In genomic region chr18:63683152-63683551, GRCh38 we compare ENCODE assay signal across 9 cellular contexts. TPM values are rescaled to one million over a fixed set of nuclear protein-coding genes. Genes with fewer than 3 reads are reported as not detected.
DNase-seq lines count a peak whose midpoint lies in the region; ATAC-seq, FAIRE-seq and TF ChIP-seq lines count a peak whose summit lies in the region.
"Had no signal": no experiment of that assay in that cellular context is flagged by ENCODE, and none has a peak within 500 bp of the region (broad histone marks: within the 10 kb centered on the region; RNA-seq: fewer than 3 reads in every experiment).

No MANE protein-coding gene starts in this region.

- H3K9me3 ChIP-seq in RWPE2 (ENCODE audit: severe bottlenecking) = no peaks in the 10 kb centered on the region

- intact Hi-C loops in head of caudate nucleus (cut with DNase I) = no loop called here

- H3K4me1 ChIP-seq in RWPE2 (ENCODE audit: insufficient read depth, poor library complexity, severe bottlenecking) = peaks cover 40% of the 10 kb centered on the region

- ATAC-seq in RWPE2 (ENCODE audit: low read depth) (peak; percentile 98), GM19395 (IDR thresholded peaks at IDR 0.05; ENCODE audit: unreplicated experiment) (no peak)

- peak overlapping the region; percentile 92 for H3K27ac ChIP-seq in RWPE2 (ENCODE audit: poor library complexity, severe bottlenecking)

- FAIRE-seq in GM12892 (lab: Jason Lieb, UNC) = no peak

- TF ChIP-seq CTCF in RWPE2 (IDR thresholded peaks at IDR 0.05; ENCODE audit: poor library complexity, severe bottlenecking) = no peak
- no peak for TF ChIP-seq CTCF in foreskin fibroblast (IDR thresholded peaks at IDR 0.05; ENCODE audit: low read depth, low read length)

- H3K27me3 ChIP-seq in RWPE2 (ENCODE audit: insufficient read depth, poor library complexity, severe bottlenecking) = no peaks in the 10 kb centered on the region

- no peak for TF ChIP-seq POLR2A in GM12892 (IDR thresholded peaks at IDR 0.05; ENCODE audit: low read depth, low read length)

- no peak overlapping the region for H3K4me3 ChIP-seq in RWPE2 (ENCODE audit: severe bottlenecking)
- H3K4me3 ChIP-seq in foreskin fibroblast (ENCODE audit: low read depth in 1 of 2, low read length in 2 of 2) = no peak overlapping the region

- DNase-seq in GM03348 (ENCODE audit: low spot score) (peak; percentile 90), RWPE2 (ENCODE audit: low spot score) (peak; percentile 75), foreskin fibroblast (peak; percentile 92 to 94), renal cortical epithelial cell (ENCODE audit: low read depth) (peak; percentile 98), head of caudate nucleus (no peak), GM12892 (ENCODE audit: insufficient read length) (no peak)
- DNase-seq in activated effector memory CD4-positive, alpha-beta T cell treated with anti-CD3 and anti-CD28 coated beads, Interleukin-2, amount 50 U/mL, for 16 hours = no peak
- DNase-seq: NCI-H510A treated with DMSO at 0.1 percent for 48 hours had no signal

- no peaks in the 10 kb centered on the region for H3K36me3 ChIP-seq in RWPE2 (ENCODE audit: low read depth)

RNA-seq across cellular contexts. Expression of gene SERPINB11, which starts 19.6 kb away (rescaled TPM):
- not detected in 2 replicates for total RNA-seq in renal cortical epithelial cell
- not detected for polyA plus RNA-seq in GM12892 (2012; ENCODE audit: missing spikeins)

RNA-seq across cellular contexts. Expression of gene SERPINB3, which starts 21.5 kb away (rescaled TPM):
- 0.40 and 1.9 TPM in 2 replicates for total RNA-seq in renal cortical epithelial cell
- polyA plus RNA-seq in GM12892 (2012; ENCODE audit: missing spikeins) = not detected

RNA-seq across cellular contexts. Expression of gene SERPINB4, which starts 39.1 kb away (rescaled TPM):
- 0.17 and 0.35 TPM in 2 replicates for total RNA-seq in renal cortical epithelial cell
- polyA plus RNA-seq in GM12892 (2012; ENCODE audit: missing spikeins) = 0.23 TPM

Comparison
In these comparisons a context has a peak if more than half of its experiments do, and no peak if none do; other contexts are left out.
1. DNase-seq: peak in GM03348 (single experiment), RWPE2 (single experiment), foreskin fibroblast (2 of 2) and renal cortical epithelial cell (single experiment); none in head of caudate nucleus (0 of 42), activated effector memory CD4-positive, alpha-beta T cell treated with anti-CD3 and anti-CD28 coated beads, Interleukin-2, amount 50 U/mL, for 16 hours (single experiment) and GM12892 (single experiment).